In the genomic region with DNA sequence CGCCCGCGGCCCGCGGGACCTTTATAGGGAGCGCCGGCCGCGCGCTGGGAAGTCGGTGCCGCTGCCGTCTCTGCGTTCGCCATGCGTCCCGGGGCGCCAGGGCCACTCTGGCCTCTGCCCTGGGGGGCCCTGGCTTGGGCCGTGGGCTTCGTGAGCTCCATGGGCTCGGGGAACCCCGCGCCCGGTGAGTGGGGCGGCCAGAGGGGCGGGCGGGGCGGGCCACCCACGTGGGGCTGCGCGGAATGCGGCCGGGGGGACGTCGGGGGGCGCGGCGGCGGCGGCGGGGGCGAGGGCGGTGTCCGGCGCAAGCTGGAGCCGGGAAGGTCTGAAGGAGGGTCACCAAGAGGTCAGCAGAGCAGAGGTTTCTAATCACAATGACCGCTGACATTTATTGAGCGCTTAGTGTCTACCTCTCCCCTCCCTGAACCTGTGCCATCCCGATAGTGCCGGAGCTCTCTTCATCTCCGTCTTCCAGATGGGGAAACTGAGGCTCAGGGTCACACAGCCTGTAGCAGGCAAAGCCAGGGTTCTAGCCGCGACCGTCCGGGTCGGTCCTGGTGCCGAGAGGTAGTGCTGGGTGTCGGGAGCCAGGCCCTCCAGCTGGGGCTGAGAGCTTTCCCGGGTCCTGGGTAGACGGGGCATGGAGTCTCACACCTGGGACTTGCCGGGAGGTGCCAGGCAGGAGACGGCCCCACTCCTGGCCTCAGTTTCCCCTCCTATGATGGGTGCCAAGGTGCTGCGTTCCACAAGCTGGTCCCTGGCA, we compare ENCODE assay signal across 8 cellular contexts. TPM values are rescaled to one million over a fixed set of nuclear protein-coding genes. Genes with fewer than 3 reads are reported as not detected.
DNase-seq lines count a peak whose midpoint lies in the region; ATAC-seq, FAIRE-seq and TF ChIP-seq lines count a peak whose summit lies in the region.

FSTL3 (plus strand) TSS at position 50 of the 763 bp plus-strand sequence; CDS start at position 82, 32 bp downstream.

- TF ChIP-seq CTCF in CD14-positive monocyte (IDR thresholded peaks at IDR 0.05) (no peak), RWPE2 (IDR thresholded peaks at IDR 0.05; ENCODE audit: poor library complexity, severe bottlenecking) (no peak), foreskin fibroblast (IDR thresholded peaks at IDR 0.05; ENCODE audit: low read depth, low read length) (no peak), pancreas (IDR thresholded peaks at IDR 0.05) (no peak)

- peaks cover 56% of the 10 kb centered on the region for H3K4me1 Mint-ChIP-seq in CD14-positive monocyte

- H3K4me3 Mint-ChIP-seq in CD14-positive monocyte, result peak within 1 kb of the TSS; percentile 72 to 81

- peaks cover 14 to 46% (median 32%) of the 10 kb centered on the region in 3 donors for H3K27me3 Mint-ChIP-seq in CD14-positive monocyte (ENCODE audit: low read depth in 3 of 3)

- H3K9me3 ChIP-seq in RWPE2 (ENCODE audit: severe bottlenecking), result no peaks in the 10 kb centered on the region
- no peaks in the 10 kb centered on the region for H3K9me3 ChIP-seq in pancreas

- DNase-seq in CD14-positive monocyte (ENCODE audit: low spot score), result no peak
- DNase-seq in RWPE2 (ENCODE audit: low spot score), result no peak
- DNase-seq in foreskin fibroblast, result peak in 1 of 2 donors; percentile 64
- DNase-seq in pancreas, result peak in 2 of 6 donors; percentile 38 to 78
- DNase-seq in NAMALWA (ENCODE audit: low spot score), result no peak
- no peak for DNase-seq in NCI-H2171 treated with DMSO at 0.1 percent for 48 hours (lab: John Stamatoyannopoulos, UW)
- no peak for DNase-seq in medulla oblongata (ENCODE audit: extremely low spot score)
- no peak for DNase-seq in hypothalamus (lab: John Stamatoyannopoulos, UW)

- H3K27me3 ChIP-seq in RWPE2 (ENCODE audit: insufficient read depth, poor library complexity, severe bottlenecking) (no peaks in the 10 kb centered on the region), pancreas (no peaks in the 10 kb centered on the region)

- H3K36me3 ChIP-seq in RWPE2 (ENCODE audit: low read depth) (peaks cover 21% of the 10 kb centered on the region), pancreas (no peaks in the 10 kb centered on the region)

- no peak for ATAC-seq in RWPE2 (ENCODE audit: low read depth)
- no peak for ATAC-seq in pancreas

- H3K4me1 ChIP-seq in RWPE2 (ENCODE audit: insufficient read depth, poor library complexity, severe bottlenecking), result peaks cover 5% of the 10 kb centered on the region
- peaks cover 0 to 9% (median 3%) of the 10 kb centered on the region in 3 donors for H3K4me1 ChIP-seq in pancreas

- H3K27ac ChIP-seq in RWPE2 (ENCODE audit: poor library complexity, severe bottlenecking) (peak within 1 kb of the TSS; percentile 96), pancreas (peak within 1 kb of the TSS in 3 of 4 donors; percentile 42 to 73 (median 48))

- H3K4me3 ChIP-seq in RWPE2 (ENCODE audit: severe bottlenecking) (peak within 1 kb of the TSS; percentile 84), foreskin fibroblast (ENCODE audit: low read depth in 1 of 2, low read length in 2 of 2) (peak within 1 kb of the TSS; percentile 66 to 67), pancreas (peak within 1 kb of the TSS; percentile 15 to 41 (median 21))

- WGBS in pancreas, 2 donors, result 2 to 3% methylated on average over 24 to 63 of the region's 63 CpGs

- H3K36me3 Mint-ChIP-seq in CD14-positive monocyte, result peaks cover 3 to 4% of the 10 kb centered on the region in 2 donors

- FAIRE-seq in pancreas (lab: Jason Lieb, UNC), result no peak

- H3K9me3 Mint-ChIP-seq in CD14-positive monocyte, result peaks cover 0 to 3% (median under 1%) of the 10 kb centered on the region in 7 donors

- intact Hi-C loops in CD14-positive monocyte (cut with micrococcal nuclease), result no loop called here
- intact Hi-C loops in pancreas (cut with DNase I), result no loop called here

- peak within 1 kb of the TSS in 1 of 7 donors; percentile 75 for H3K27ac Mint-ChIP-seq in CD14-positive monocyte

RNA-seq across cellular contexts. Expression of gene FSTL3, which starts in this region (rescaled TPM):
- polyA plus RNA-seq in CD14-positive monocyte, result 1 to 10 TPM; 2.5 to 5.2 TPM
- 100 to 1,000 TPM in 1 of 6 donors, 10 to 100 TPM in 3, 1 to 10 TPM in 2; 6.6 to 148 (median 18.4) TPM for total RNA-seq in pancreas
- polyA plus RNA-seq in pancreas, result 100 to 1,000 TPM in 1 of 2 donors, 10 to 100 TPM in 1; 24.1 to 119 TPM

Comparison
In these comparisons a context has a peak if more than half of its experiments do, and no peak if none do; other contexts are left out.
1. RNA of gene FSTL3 (polyA plus RNA-seq): 24.1 to 119 TPM in pancreas; 2.5 to 5.2 TPM in CD14-positive monocyte; every median in the first group is over 4 times any median in the second.
2. H3K4me3 ChIP-seq: peak in every context shown above with its lines; median percentile 84 in RWPE2; 66 in foreskin fibroblast; 21 in pancreas.